ENCODE assay signal across 9 cellular contexts in genomic region chr4:174365018-174365587, GRCh38.
DNase-seq lines count a peak whose midpoint lies in the region; ATAC-seq, FAIRE-seq and TF ChIP-seq lines count a peak whose summit lies in the region.
"Had no signal": no experiment of that assay in that cellular context is flagged by ENCODE, and none has a peak within 500 bp of the region (broad histone marks: within the 10 kb centered on the region; RNA-seq: fewer than 3 reads in every experiment).

No MANE protein-coding gene starts in this region.

- no peak overlapping the region for H3K4me3 Mint-ChIP-seq in osteocyte (ENCODE audit: unreplicated experiment)
- H3K4me3 Mint-ChIP-seq: IgD-negative memory B cell had no signal

- H3K36me3 Mint-ChIP-seq in osteocyte (ENCODE audit: unreplicated experiment): no peaks in the 10 kb centered on the region

- peak; percentile 99 for FAIRE-seq in endometrium (lab: Jason Lieb, UNC)

- TF ChIP-seq CTCF in osteocyte (IDR thresholded peaks at IDR 0.05): peak; percentile 64

- H3K9me3 Mint-ChIP-seq in osteocyte (ENCODE audit: unreplicated experiment): no peaks in the 10 kb centered on the region

- ATAC-seq in GM21576 (IDR thresholded peaks at IDR 0.05; ENCODE audit: unreplicated experiment) (no peak), GM18511 (IDR thresholded peaks at IDR 0.05; ENCODE audit: unreplicated experiment) (no peak), GM18517 (IDR thresholded peaks at IDR 0.05; ENCODE audit: unreplicated experiment) (no peak)

- H3K27ac Mint-ChIP-seq in osteocyte (ENCODE audit: unreplicated experiment): no peak overlapping the region
- H3K27ac Mint-ChIP-seq: IgD-negative memory B cell had no signal

- no peaks in the 10 kb centered on the region for H3K4me1 Mint-ChIP-seq in osteocyte (ENCODE audit: unreplicated experiment)
- H3K4me1 Mint-ChIP-seq: IgD-negative memory B cell had no signal

- peak; percentile 15 for DNase-seq in AG08396 (ENCODE audit: low spot score)
- peak; percentile 43 for DNase-seq in GM03348 (ENCODE audit: low spot score)
- DNase-seq in NCI-H748 (lab: John Stamatoyannopoulos, UW; ENCODE audit: unreplicated experiment): peak; percentile 11
- no peak for DNase-seq in osteocyte (ENCODE audit: extremely low spot score, unreplicated experiment)

- peaks cover 50% of the 10 kb centered on the region for H3K27me3 Mint-ChIP-seq in osteocyte (ENCODE audit: unreplicated experiment)
- H3K27me3 Mint-ChIP-seq: IgD-negative memory B cell had no signal
